8 cellular contexts compared by ENCODE assay signal in genomic region chr15:63156086-63156707, GRCh38. TPM values are rescaled to one million over a fixed set of nuclear protein-coding genes. Genes with fewer than 3 reads are reported as not detected.
A peak's percentile ranks its signal among the peaks of the same experiment; 100 is the strongest.
DNase-seq lines count a peak whose midpoint lies in the region; ATAC-seq and TF ChIP-seq lines count a peak whose summit lies in the region.

No MANE protein-coding gene starts in this region.

- H3K9me3 ChIP-seq in AG04450 (ENCODE audit: control insufficient read depth, insufficient read depth, low read length) (no peaks in the 10 kb centered on the region; the same call in 1 of the 2 replicates), HUES64 (ENCODE audit: insufficient read depth, low read depth, low read length) (no peaks in the 10 kb centered on the region), breast epithelium (no peaks in the 10 kb centered on the region), upper lobe of left lung (no peaks in the 10 kb centered on the region)

- peaks cover 9% of the 10 kb centered on the region for H3K4me1 ChIP-seq in HUES64 (ENCODE audit: insufficient read depth, low read length)
- H3K4me1 ChIP-seq in breast epithelium = no peaks in the 10 kb centered on the region
- H3K4me1 ChIP-seq in upper lobe of left lung = peaks cover 8 to 19% (median 18%) of the 10 kb centered on the region in 4 donors

- POLR2A ChIA-PET in AG04450 (lab: Yijun Ruan, JAX) = interaction anchor here (0.7 to 1.9 kb wide), 11 partner anchors 21 to 335 kb away, joined by 3 to 14 read pairs (median 7); partner anchors contain the start of gene APH1B

- no peak for DNase-seq in AG04450 (ENCODE audit: low read depth, low spot score)
- no peak for DNase-seq in breast epithelium (ENCODE audit: low spot score in 2 of 2)
- peak; percentile 22 to 38 for DNase-seq in lung microvascular endothelial cell (ENCODE audit: low read depth in 2 of 2)
- no peak for DNase-seq in upper lobe of left lung
- no peak for DNase-seq in activated effector memory CD4-positive, alpha-beta T cell treated with anti-CD3 and anti-CD28 coated beads, Interleukin-2, amount 50 U/mL, for 16 hours
- DNase-seq in T1000 (lab: John Stamatoyannopoulos, UW) = no peak

- H3K9ac ChIP-seq in HUES64 (ENCODE audit: low read depth, low read length) = peak overlapping the region; percentile 88

- TF ChIP-seq EP300 in upper lobe of left lung (IDR thresholded peaks at IDR 0.05) = no peak

- H3K36me3 ChIP-seq in HUES64 (ENCODE audit: insufficient read depth, low read length) = peaks cover 44% of the 10 kb centered on the region
- no peaks in the 10 kb centered on the region for H3K36me3 ChIP-seq in breast epithelium
- peaks cover 0 to 33% (median 9%) of the 10 kb centered on the region in 4 donors for H3K36me3 ChIP-seq in upper lobe of left lung

- ATAC-seq in upper lobe of left lung (ENCODE audit: low FRiP score in 2 of 2) (no peak), GM18868 (IDR thresholded peaks at IDR 0.05; ENCODE audit: unreplicated experiment) (no peak)

- peak overlapping the region; percentile 98 for H3K27ac ChIP-seq in AG04450 (ENCODE audit: low read depth, low read length)
- 0 out of 2 replicates have a peak overlapping the region, but pooled peaks have one; percentile 75 for H3K27ac ChIP-seq in HUES64 (ENCODE audit: low read depth, low read length)
- H3K27ac ChIP-seq in breast epithelium = peak overlapping the region; percentile 96 to 97
- H3K27ac ChIP-seq in upper lobe of left lung = peak overlapping the region; percentile 96 to 99 (median 98)

- intact Hi-C loops in breast epithelium (cut with DNase I; ENCODE audit: low total_unique reads) = no loop called here

- TF ChIP-seq CTCF in AG04450 (IDR thresholded peaks at IDR 0.05; ENCODE audit: low read depth, low read length) = no peak
- no peak for TF ChIP-seq CTCF in breast epithelium (IDR thresholded peaks at IDR 0.05)
- TF ChIP-seq CTCF in upper lobe of left lung (IDR thresholded peaks at IDR 0.05) = no peak

- peak overlapping the region; percentile 88 for H3K4me3 ChIP-seq in AG04450 (ENCODE audit: low read depth, low read length)
- H3K4me3 ChIP-seq in HUES64 (ENCODE audit: low read length) = peak overlapping the region; percentile 93
- peak overlapping the region; percentile 71 to 96 (median 81) for H3K4me3 ChIP-seq in breast epithelium
- H3K4me3 ChIP-seq in upper lobe of left lung = peak overlapping the region; percentile 71 to 91 (median 76)

- CTCF ChIA-PET in AG04450 (lab: Charles Lee) = interaction anchor here (0.6 kb wide), 1 partner anchor 246 kb away, joined by 3 read pairs; no protein-coding TSS in a partner anchor

- 22% methylated on average over 10 of the region's 10 CpGs for WGBS in HUES64
- 10% methylated on average over 10 of the region's 10 CpGs for WGBS in upper lobe of left lung, 2 donors

- H3K27me3 ChIP-seq in AG04450 (ENCODE audit: control insufficient read depth, insufficient read depth, low read length) (no peaks in the 10 kb centered on the region), HUES64 (ENCODE audit: insufficient read depth, low read length) (no peaks in the 10 kb centered on the region), breast epithelium (no peaks in the 10 kb centered on the region), upper lobe of left lung (no peaks in the 10 kb centered on the region)

- TF ChIP-seq POLR2A in breast epithelium (IDR thresholded peaks at IDR 0.05) = no peak
- no peak for TF ChIP-seq POLR2A in upper lobe of left lung (IDR thresholded peaks at IDR 0.05)

RNA-seq across cellular contexts. Expression of gene RPS27L, which starts 1.1 kb away (rescaled TPM):
- 501 and 610 TPM in 2 replicates for polyA plus RNA-seq in AG04450 (2011; rRNA removed)
- polyA minus RNA-seq in AG04450 (2011; rRNA and poly(A)+ RNA removed) = 47.0 and 86.3 TPM in 2 replicates
- polyA plus RNA-seq in HUES64 (2013, experiment 1 of 2) = 152 TPM
- polyA plus RNA-seq in HUES64 (2013, experiment 2 of 2) = 151 TPM
- total RNA-seq in breast epithelium = 100 to 1,000 TPM; 121 to 200 (median 152) TPM
- 300 and 306 TPM in 2 replicates for total RNA-seq in lung microvascular endothelial cell
- total RNA-seq in upper lobe of left lung = 100 to 1,000 TPM in 3 of 6 donors, 10 to 100 TPM in 3; 30.3 to 165 (median 117) TPM

RNA-seq across cellular contexts. Expression of gene RAB8B, which starts 33.2 kb away (rescaled TPM):
- 71.7 and 82.4 TPM in 2 replicates for polyA plus RNA-seq in AG04450 (2011; rRNA removed)
- polyA minus RNA-seq in AG04450 (2011; rRNA and poly(A)+ RNA removed) = 39.2 and 42.7 TPM in 2 replicates
- 19.6 TPM for polyA plus RNA-seq in HUES64 (2013, experiment 1 of 2)
- polyA plus RNA-seq in HUES64 (2013, experiment 2 of 2) = 24.9 TPM
- total RNA-seq in breast epithelium = 10 to 100 TPM; 31.3 to 46.2 (median 36.7) TPM
- 47.7 and 54.6 TPM in 2 replicates for total RNA-seq in lung microvascular endothelial cell
- total RNA-seq in upper lobe of left lung = 10 to 100 TPM; 10.2 to 54.8 (median 39.2) TPM

RNA-seq across cellular contexts. Expression of gene LACTB, which starts 34.5 kb away (rescaled TPM):
- 31.6 and 51.1 TPM in 2 replicates for polyA plus RNA-seq in AG04450 (2011; rRNA removed)
- 10.6 and 18.5 TPM in 2 replicates for polyA minus RNA-seq in AG04450 (2011; rRNA and poly(A)+ RNA removed)
- polyA plus RNA-seq in HUES64 (2013, experiment 1 of 2) = 6.9 TPM
- 8.7 TPM for polyA plus RNA-seq in HUES64 (2013, experiment 2 of 2)
- 10 to 100 TPM; 15.7 to 17.6 (median 17.1) TPM for total RNA-seq in breast epithelium
- 19.8 and 37.7 TPM in 2 replicates for total RNA-seq in lung microvascular endothelial cell
- 10 to 100 TPM; 18.4 to 31.5 (median 23.1) TPM for total RNA-seq in upper lobe of left lung

Comparison
In these comparisons a context has a peak if more than half of its experiments do, and no peak if none do; other contexts are left out.
1. DNase-seq: peak in lung microvascular endothelial cell (2 of 2); none in AG04450 (single experiment), breast epithelium (0 of 2), upper lobe of left lung (0 of 2), activated effector memory CD4-positive, alpha-beta T cell treated with anti-CD3 and anti-CD28 coated beads, Interleukin-2, amount 50 U/mL, for 16 hours (single experiment) and T1000 (single experiment).
2. Peak in every context shown above with its lines, with median percentiles within 50 percentile points of each other: H3K27ac ChIP-seq and H3K4me3 ChIP-seq.